Comparison of ENCODE assay signal across 9 cellular contexts in genomic region chr9:89522261-89522978, GRCh38. TPM values are rescaled to one million over a fixed set of nuclear protein-coding genes. Genes with fewer than 3 reads are reported as not detected.
DNase-seq lines count a peak whose midpoint lies in the region; ATAC-seq and FAIRE-seq lines count a peak whose summit lies in the region.
"Had no signal": no experiment of that assay in that cellular context is flagged by ENCODE, and none has a peak within 500 bp of the region (broad histone marks: within the 10 kb centered on the region; RNA-seq: fewer than 3 reads in every experiment).

No MANE protein-coding gene starts in this region.

- DNase-seq in GM18507 (ENCODE audit: extremely low spot score, insufficient read length, low read depth) = peak; percentile 62
- peak; percentile 72 to 77 for DNase-seq in NOMO-1 (lab: John Stamatoyannopoulos, UW; ENCODE audit: unreplicated experiment in 2 of 2)
- peak; percentile 54 for DNase-seq in activated T-cell treated with anti-CD3 and anti-CD28 coated beads, Interleukin-2, amount 50 U/mL, for 4 hours
- peak; percentile 86 for DNase-seq in natural killer cell treated with Interleukin-12 subunit alpha and Interleukin-12 subunit beta and Interleukin-15 and Interleukin-18, amount 100 ng/mL, for 72 hours (ENCODE audit: low spot score)
- no peak for DNase-seq in T1000 (lab: John Stamatoyannopoulos, UW)
- DNase-seq in HAP-1 (ENCODE audit: low spot score in 2 of 2) = no peak
- no peak for DNase-seq in mesenteric fat pad (ENCODE audit: low spot score)
- DNase-seq: IMR-90 had no signal

- peak; percentile 89 for ATAC-seq in HG02678 (IDR thresholded peaks at IDR 0.05; ENCODE audit: unreplicated experiment)
- ATAC-seq in activated T-cell treated with anti-CD3 and anti-CD28 coated beads, Interleukin-2, amount 50 U/mL, for 4 hours = peak; percentile 93 to 96
- ATAC-seq in natural killer cell treated with Interleukin-12 subunit alpha and Interleukin-12 subunit beta and Interleukin-15 and Interleukin-18, amount 100 ng/mL, for 72 hours = peak; percentile 92

- H3K36me3 Mint-ChIP-seq in activated T-cell treated with anti-CD3 and anti-CD28 coated beads, Interleukin-2, amount 50 U/mL, for 4 hours (ENCODE audit: insufficient read depth) = no peaks in the 10 kb centered on the region
- H3K36me3 Mint-ChIP-seq in natural killer cell treated with Interleukin-12 subunit alpha and Interleukin-12 subunit beta and Interleukin-15 and Interleukin-18, amount 100 ng/mL, for 72 hours = peaks cover 6% of the 10 kb centered on the region

- no peaks in the 10 kb centered on the region for H3K4me1 ChIP-seq in HAP-1

- H3K4me1 Mint-ChIP-seq in activated T-cell treated with anti-CD3 and anti-CD28 coated beads, Interleukin-2, amount 50 U/mL, for 4 hours (ENCODE audit: low read depth) = peaks cover 89% of the 10 kb centered on the region
- H3K4me1 Mint-ChIP-seq in natural killer cell treated with Interleukin-12 subunit alpha and Interleukin-12 subunit beta and Interleukin-15 and Interleukin-18, amount 100 ng/mL, for 72 hours (ENCODE audit: low read depth in 2 of 2) = peaks cover 73 to 86% of the 10 kb centered on the region in 2 donors

- H3K9me3 ChIP-seq in HAP-1 = no peaks in the 10 kb centered on the region

- H3K9me3 Mint-ChIP-seq in activated T-cell treated with anti-CD3 and anti-CD28 coated beads, Interleukin-2, amount 50 U/mL, for 4 hours = no peaks in the 10 kb centered on the region
- peaks cover 6% of the 10 kb centered on the region for H3K9me3 Mint-ChIP-seq in natural killer cell treated with Interleukin-12 subunit alpha and Interleukin-12 subunit beta and Interleukin-15 and Interleukin-18, amount 100 ng/mL, for 72 hours

- H3K4me3 ChIP-seq in HAP-1 = no peak overlapping the region

- H3K27me3 Mint-ChIP-seq in activated T-cell treated with anti-CD3 and anti-CD28 coated beads, Interleukin-2, amount 50 U/mL, for 4 hours (ENCODE audit: low read depth) = no peaks in the 10 kb centered on the region
- H3K27me3 Mint-ChIP-seq in natural killer cell treated with Interleukin-12 subunit alpha and Interleukin-12 subunit beta and Interleukin-15 and Interleukin-18, amount 100 ng/mL, for 72 hours = no peaks in the 10 kb centered on the region

- no peaks in the 10 kb centered on the region for H3K36me3 ChIP-seq in HAP-1 (replicated peaks)

- in situ Hi-C loops in HAP-1 (cut with MboI; ENCODE audit: low sequenced_read_pairs) = no loop called here

- no peaks in the 10 kb centered on the region for H3K27me3 ChIP-seq in HAP-1 (ENCODE audit: low read depth)

- peak overlapping the region; percentile 94 to 97 for H3K27ac Mint-ChIP-seq in natural killer cell treated with Interleukin-12 subunit alpha and Interleukin-12 subunit beta and Interleukin-15 and Interleukin-18, amount 100 ng/mL, for 72 hours

- H3K4me3 Mint-ChIP-seq in activated T-cell treated with anti-CD3 and anti-CD28 coated beads, Interleukin-2, amount 50 U/mL, for 4 hours = peak overlapping the region; percentile 71
- peak overlapping the region; percentile 76 for H3K4me3 Mint-ChIP-seq in natural killer cell treated with Interleukin-12 subunit alpha and Interleukin-12 subunit beta and Interleukin-15 and Interleukin-18, amount 100 ng/mL, for 72 hours

- peak; percentile 99 for FAIRE-seq in GM18507 (lab: Jason Lieb, UNC)

RNA-seq across cellular contexts. Expression of gene SEMA4D, which starts 24.5 kb away (rescaled TPM):
- total RNA-seq in activated T-cell treated with anti-CD3 and anti-CD28 coated beads, Interleukin-2, amount 50 U/mL, for 4 hours = 100 to 1,000 TPM; 248 to 348 (median 344) TPM
- total RNA-seq in natural killer cell treated with Interleukin-12 subunit alpha and Interleukin-12 subunit beta and Interleukin-15 and Interleukin-18, amount 100 ng/mL, for 72 hours = 100 to 1,000 TPM; 169 to 237 TPM
- 16.9 TPM for total RNA-seq in mesenteric fat pad

Comparison
In these comparisons a context has a peak if more than half of its experiments do, and no peak if none do; other contexts are left out.
1. DNase-seq: peak in GM18507 (single experiment), NOMO-1 (2 of 2), activated T-cell treated with anti-CD3 and anti-CD28 coated beads, Interleukin-2, amount 50 U/mL, for 4 hours (single experiment) and natural killer cell treated with Interleukin-12 subunit alpha and Interleukin-12 subunit beta and Interleukin-15 and Interleukin-18, amount 100 ng/mL, for 72 hours (single experiment); none in T1000 (single experiment), HAP-1 (0 of 2) and mesenteric fat pad (single experiment).
2. Peak in every context shown above with its lines, with median percentiles within 50 percentile points of each other: ATAC-seq.